17 cellular contexts compared by ENCODE assay signal in the genomic region with DNA sequence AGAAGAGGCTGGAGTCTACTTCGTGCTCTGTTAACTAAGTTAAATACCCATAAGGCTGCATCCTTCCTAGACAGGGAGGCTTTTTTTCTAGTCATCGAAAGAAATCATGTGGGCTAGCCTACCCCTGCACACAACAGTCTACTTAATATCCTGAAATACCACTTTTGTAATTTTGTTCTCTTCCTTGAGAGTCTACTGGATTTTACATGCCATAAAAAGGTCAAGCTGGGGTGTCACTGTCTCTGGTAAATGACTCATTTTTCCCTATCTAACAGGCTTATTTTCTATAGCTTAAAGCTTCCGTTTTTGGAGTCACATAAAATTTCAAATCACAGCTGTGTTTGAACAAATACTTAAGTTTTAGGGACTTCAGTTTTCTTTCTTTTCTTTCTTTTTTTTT.
"Had no signal": no experiment of that assay in that cellular context is flagged by ENCODE, and none has a peak within 500 bp of the region (broad histone marks: within the 10 kb centered on the region; RNA-seq: fewer than 3 reads in every experiment).

No MANE protein-coding gene starts in this region.

- H3K4me3 ChIP-seq: colonic mucosa, esophagus muscularis mucosa, neural progenitor cell, ovary, right lobe of liver, transverse colon, vagina had no signal

- H3K9ac ChIP-seq: neural progenitor cell had no signal

- H3K36me3 Mint-ChIP-seq: neural progenitor cell had no signal

- H2AFZ ChIP-seq: neural progenitor cell had no signal

- FAIRE-seq: endometrium had no signal

- ATAC-seq: right lobe of liver; stimulated activated naive CD8-positive, alpha-beta T cell treated with anti-CD3 and anti-CD28 coated beads, Interleukin-15, Interleukin-2, amounts not matched to agents 100 U/mL and 50 U/mL, for 24 hours had no signal

- H3K4me1 ChIP-seq: colonic mucosa, esophagus muscularis mucosa, right lobe of liver, transverse colon, vagina had no signal

- H3K27ac ChIP-seq: colonic mucosa, esophagus muscularis mucosa, neural progenitor cell, ovary, right lobe of liver, transverse colon, vagina had no signal

- H3K9me3 ChIP-seq: colonic mucosa, esophagus muscularis mucosa, ovary, right lobe of liver, transverse colon, vagina had no signal

- DNase-seq: activated CD4-positive, alpha-beta T cell treated with anti-CD3 and anti-CD28 coated beads, Interleukin-2, amount 50 U/mL, for 1 hour; activated CD4-positive, CD25-positive, alpha-beta regulatory T cell; activated naive CD4-positive, alpha-beta T cell treated with Interleukin-2 at 50 U/mL for 16 hours; caudate nucleus; colonic mucosa; hypothalamus; kidney glomerular epithelial cell; ovary; right lobe of liver; stimulated activated naive CD8-positive, alpha-beta T cell treated with anti-CD3 and anti-CD28 coated beads, Interleukin-15, Interleukin-2, amounts not matched to agents 100 U/mL and 50 U/mL, for 24 hours; transverse colon had no signal

- H3K9me3 Mint-ChIP-seq: activated T-helper 1 cell treated with anti-CD3 and anti-CD28 coated beads, Interleukin-12 subunit alpha, Interleukin-12 subunit beta, Interleukin-2, Interleukin-4 antibody, amounts not matched to agents 30 ng/mL and 10 ng/mL and 1 ng/mL, durations not matched to agents 14 hours and 24 hours and 36 hours; T-helper 2 cell treated with Interferon-gamma antibody and Interleukin-4, amounts not matched to agents 5 μg/mL and 100 μg/mL, for 36 hours had no signal

- H3K36me3 ChIP-seq: colonic mucosa, esophagus muscularis mucosa, neural progenitor cell, ovary, right lobe of liver, transverse colon, vagina had no signal

- H3K27me3 ChIP-seq: colonic mucosa, neural progenitor cell, ovary, right lobe of liver, transverse colon, vagina had no signal

- H3K4me3 Mint-ChIP-seq: activated T-helper 1 cell treated with anti-CD3 and anti-CD28 coated beads, Interleukin-12 subunit alpha, Interleukin-12 subunit beta, Interleukin-2, Interleukin-4 antibody, amounts not matched to agents 30 ng/mL and 10 ng/mL and 1 ng/mL, durations not matched to agents 14 hours and 24 hours and 36 hours; neural progenitor cell; T-helper 2 cell treated with Interferon-gamma antibody and Interleukin-4, amounts not matched to agents 5 μg/mL and 100 μg/mL, for 36 hours had no signal

- H3K4me2 ChIP-seq: neural progenitor cell had no signal

- H3K27ac Mint-ChIP-seq: activated T-helper 1 cell treated with anti-CD3 and anti-CD28 coated beads, Interleukin-12 subunit alpha, Interleukin-12 subunit beta, Interleukin-2, Interleukin-4 antibody, amounts not matched to agents 30 ng/mL and 10 ng/mL and 1 ng/mL, durations not matched to agents 14 hours and 24 hours and 36 hours; neural progenitor cell; T-helper 2 cell treated with Interferon-gamma antibody and Interleukin-4, amounts not matched to agents 5 μg/mL and 100 μg/mL, for 36 hours had no signal
